In genomic region chr13:32142956-32143375, GRCh38 we compare ENCODE assay signal across 1 cellular context.
TF ChIP-seq lines count a peak whose summit lies in the region.

No MANE protein-coding gene starts in this region.

TF ChIP-seq in HepG2, 621 proteins besides CTCF, POLR2A, EP300 and RAD21 (continued from another document and continues in another):
- peak; percentile 21; the same call in 1 of the 2 replicates for TF ChIP-seq PRDM15 (CRISPR knock-in tag; IDR thresholded peaks at IDR 0.05)
- TF ChIP-seq RNF219 (CRISPR knock-in tag; IDR thresholded peaks at IDR 0.05): no peak
- TF ChIP-seq NONO (IDR thresholded peaks at IDR 0.05): no peak
- TF ChIP-seq NONO (CRISPR knock-in tag; conservative IDR thresholded peaks at IDR 0.05): peak; percentile 74
- peak; percentile 69 for TF ChIP-seq ZNF557 (CRISPR knock-in tag; IDR thresholded peaks at IDR 0.05)
- TF ChIP-seq ELF1 (CRISPR knock-in tag; IDR thresholded peaks at IDR 0.05): peak; percentile 88
- TF ChIP-seq ZGPAT (CRISPR knock-in tag; IDR thresholded peaks at IDR 0.05): peak; percentile 85
- TF ChIP-seq ZNF275 (CRISPR knock-in tag; IDR thresholded peaks at IDR 0.05; ENCODE audit: borderline replicate concordance): no peak
- TF ChIP-seq NR3C1 (CRISPR knock-in tag; IDR thresholded peaks at IDR 0.05): no peak
- 0 out of 2 replicates have a peak, but pooled peaks have one; percentile 30 for TF ChIP-seq MEIS1 (CRISPR knock-in tag; IDR thresholded peaks at IDR 0.05; ENCODE audit: borderline replicate concordance)
- TF ChIP-seq RBM39 (IDR thresholded peaks at IDR 0.05; ENCODE audit: low read depth, low read length, poor library complexity, severe bottlenecking): no peak
- no peak for TF ChIP-seq NBN (conservative IDR thresholded peaks at IDR 0.05)
- TF ChIP-seq ZNF816 (CRISPR knock-in tag; IDR thresholded peaks at IDR 0.05; ENCODE audit: borderline replicate concordance): no peak
- TF ChIP-seq ONECUT2 (CRISPR knock-in tag; IDR thresholded peaks at IDR 0.05): no peak
- TF ChIP-seq MLX (CRISPR knock-in tag; IDR thresholded peaks at IDR 0.05): peak; percentile 85; the same call in 1 of the 2 replicates
- peak; percentile 99 for TF ChIP-seq SALL1 (CRISPR knock-in tag; IDR thresholded peaks at IDR 0.05)
- no peak for TF ChIP-seq ELF4 (CRISPR knock-in tag; IDR thresholded peaks at IDR 0.05; ENCODE audit: borderline replicate concordance)
- no peak for TF ChIP-seq ZC3H4 (CRISPR knock-in tag; IDR thresholded peaks at IDR 0.05; ENCODE audit: borderline replicate concordance)
- no peak for TF ChIP-seq ZBTB8A (CRISPR knock-in tag; IDR thresholded peaks at IDR 0.05; ENCODE audit: borderline replicate concordance, low read depth)
- TF ChIP-seq MTA3 (CRISPR knock-in tag; IDR thresholded peaks at IDR 0.05): no peak
- no peak for TF ChIP-seq UBTF (CRISPR knock-in tag; IDR thresholded peaks at IDR 0.05)
- peak; percentile 73; the same call in 1 of the 2 replicates for TF ChIP-seq GFI1 (CRISPR knock-in tag; IDR thresholded peaks at IDR 0.05; ENCODE audit: borderline replicate concordance)
- peak; percentile 65; the same call in 1 of the 2 replicates for TF ChIP-seq ZHX1 (CRISPR knock-in tag; IDR thresholded peaks at IDR 0.05; ENCODE audit: low read depth)
- TF ChIP-seq STAT5B (CRISPR knock-in tag; IDR thresholded peaks at IDR 0.05): no peak
- TF ChIP-seq REXO4 (CRISPR knock-in tag; IDR thresholded peaks at IDR 0.05; ENCODE audit: borderline replicate concordance): no peak
- peak; percentile 97 for TF ChIP-seq HOMEZ (CRISPR knock-in tag; IDR thresholded peaks at IDR 0.05; ENCODE audit: low read depth)
- peak; percentile 87 for TF ChIP-seq RFXAP (CRISPR knock-in tag; IDR thresholded peaks at IDR 0.05; ENCODE audit: borderline replicate concordance)
- peak; percentile 93; the same call in 1 of the 2 replicates for TF ChIP-seq IKZF5 (CRISPR knock-in tag; IDR thresholded peaks at IDR 0.05)
- TF ChIP-seq WIZ (CRISPR knock-in tag; IDR thresholded peaks at IDR 0.05): no peak
- no peak for TF ChIP-seq ZNF354B (CRISPR knock-in tag; IDR thresholded peaks at IDR 0.05)
- TF ChIP-seq ZNF768 (CRISPR knock-in tag; IDR thresholded peaks at IDR 0.05): no peak
- TF ChIP-seq ZNF800 (CRISPR knock-in tag; IDR thresholded peaks at IDR 0.05): no peak
- peak; percentile 74 for TF ChIP-seq SMAD3 (CRISPR knock-in tag; IDR thresholded peaks at IDR 0.05)
- TF ChIP-seq ZNF782 (CRISPR knock-in tag; IDR thresholded peaks at IDR 0.05; ENCODE audit: borderline replicate concordance): no peak
- no peak for TF ChIP-seq ZNF468 (CRISPR knock-in tag; IDR thresholded peaks at IDR 0.05)
- no peak for TF ChIP-seq ZNF839 (CRISPR knock-in tag; IDR thresholded peaks at IDR 0.05; ENCODE audit: borderline replicate concordance)
- TF ChIP-seq ZZZ3 (CRISPR knock-in tag; IDR thresholded peaks at IDR 0.05; ENCODE audit: borderline replicate concordance): no peak
- peak; percentile 95 for TF ChIP-seq RXRB (CRISPR knock-in tag; IDR thresholded peaks at IDR 0.05; ENCODE audit: borderline replicate concordance)
- no peak for TF ChIP-seq KLF9 (CRISPR knock-in tag; IDR thresholded peaks at IDR 0.05; ENCODE audit: low read depth)
- no peak for TF ChIP-seq GPBP1L1 (CRISPR knock-in tag; IDR thresholded peaks at IDR 0.05)
- peak; percentile 52; the same call in 1 of the 2 replicates for TF ChIP-seq TBX3 (IDR thresholded peaks at IDR 0.05; ENCODE audit: borderline replicate concordance)
